ENCODE assay signal across 14 cellular contexts in the genomic region with DNA sequence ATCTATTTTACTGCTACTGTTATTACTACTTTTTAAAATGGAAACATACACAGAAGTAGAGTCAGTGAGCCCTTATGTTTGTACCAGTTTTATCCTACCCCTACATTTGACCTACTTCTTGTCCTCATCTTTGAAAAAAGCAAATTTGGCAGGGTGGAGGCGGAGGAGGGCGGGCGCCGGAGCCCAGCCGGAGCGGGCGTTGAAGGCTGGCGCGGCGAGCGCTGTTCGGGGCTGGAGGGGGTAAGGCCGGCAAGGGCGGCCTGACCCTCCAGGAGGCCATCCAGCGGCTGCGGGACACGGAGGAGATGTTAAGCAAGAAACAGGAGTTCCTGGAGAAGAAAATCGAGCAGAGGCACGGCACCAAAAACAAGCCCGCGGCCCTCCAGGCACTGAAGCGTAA.
"Had no signal": no experiment of that assay in that cellular context is flagged by ENCODE, and none has a peak within 500 bp of the region (broad histone marks: within the 10 kb centered on the region; RNA-seq: fewer than 3 reads in every experiment).

No MANE protein-coding gene starts in this region.

- DNase-seq: activated CD8-positive, alpha-beta memory T cell treated with anti-CD3 and anti-CD28 coated beads for 24 hours; activated gamma-delta T cell treated with Interleukin-2 at 50 U/mL for 16 hours; activated naive CD8-positive, alpha-beta T cell treated with anti-CD3 and anti-CD28 coated beads for 36 hours; brain microvascular endothelial cell; cerebellar nuclear complex; dorsolateral prefrontal cortex; T-helper 9 cell had no signal

- H3K36me3 ChIP-seq: brain microvascular endothelial cell, right atrium auricular region had no signal

- H3K27me3 ChIP-seq: brain microvascular endothelial cell, dorsolateral prefrontal cortex, right atrium auricular region had no signal

- H3K27ac ChIP-seq: brain microvascular endothelial cell, parathyroid adenoma, right atrium auricular region, skin epidermis, VCaP had no signal

- H3K27me3 Mint-ChIP-seq: activated CD4-positive, alpha-beta T cell treated with anti-CD3 and anti-CD28 coated beads, Interleukin-2, amount 10 ng/mL, durations not matched to agents 7 days and 5 days; activated naive CD8-positive, alpha-beta T cell treated with anti-CD3 and anti-CD28 coated beads for 36 hours; memory B cell had no signal

- H3K4me3 Mint-ChIP-seq: activated CD4-positive, alpha-beta T cell treated with anti-CD3 and anti-CD28 coated beads, Interleukin-2, amount 10 ng/mL, durations not matched to agents 7 days and 5 days; activated naive CD8-positive, alpha-beta T cell treated with anti-CD3 and anti-CD28 coated beads for 36 hours; memory B cell; neural crest cell had no signal

- H3K9me3 Mint-ChIP-seq: activated CD4-positive, alpha-beta T cell treated with anti-CD3 and anti-CD28 coated beads, Interleukin-2, amount 10 ng/mL, durations not matched to agents 7 days and 5 days; memory B cell; neural crest cell had no signal

- H3K9me3 ChIP-seq: right atrium auricular region had no signal

- H3K27ac Mint-ChIP-seq: activated CD4-positive, alpha-beta T cell treated with anti-CD3 and anti-CD28 coated beads, Interleukin-2, amount 10 ng/mL, durations not matched to agents 7 days and 5 days; activated naive CD8-positive, alpha-beta T cell treated with anti-CD3 and anti-CD28 coated beads for 36 hours; memory B cell had no signal

- H3K4me3 ChIP-seq: dorsolateral prefrontal cortex, right atrium auricular region, skin epidermis had no signal
